16 cellular contexts compared by ENCODE assay signal in genomic region chr16:82655720-82656500, GRCh38. TPM values are rescaled to one million over a fixed set of nuclear protein-coding genes. Genes with fewer than 3 reads are reported as not detected.
DNase-seq lines count a peak whose midpoint lies in the region; ATAC-seq, FAIRE-seq and TF ChIP-seq lines count a peak whose summit lies in the region.
"Had no signal": no experiment of that assay in that cellular context is flagged by ENCODE, and none has a peak within 500 bp of the region (broad histone marks: within the 10 kb centered on the region; RNA-seq: fewer than 3 reads in every experiment).

No MANE protein-coding gene starts in this region.

- H3K4me2 ChIP-seq in GM12878 (ENCODE audit: control insufficient read depth, insufficient read depth) = peak overlapping the region; percentile 65

- no peak for TF ChIP-seq EP300 in GM12878 (IDR thresholded peaks at IDR 0.05; ENCODE audit: borderline replicate concordance in 1 of 2, control insufficient read depth in 1 of 2, low read depth in 2 of 2, low read length in 2 of 2)

- H3K36me3 ChIP-seq in KOPT-K1 (ENCODE audit: insufficient read depth, low read length) (no peaks in the 10 kb centered on the region), GM12878 (ENCODE audit: control insufficient read depth in 2 of 2, insufficient read depth in 2 of 2, low read length in 1 of 2) (no peaks in the 10 kb centered on the region), psoas muscle (ENCODE audit: insufficient read depth in 1 of 2, low read depth in 1 of 2) (no peaks in the 10 kb centered on the region)
- H3K36me3 ChIP-seq: SJCRH30, uterus had no signal

- H3K27me3 ChIP-seq in GM12878 (replicated peaks in 1 of 2; ENCODE audit: control insufficient read depth in 2 of 2, insufficient read depth in 2 of 2, low read length in 1 of 2) = no peaks in the 10 kb centered on the region
- H3K27me3 ChIP-seq in psoas muscle (ENCODE audit: insufficient read depth in 3 of 3, low read length in 2 of 3) = no peaks in the 10 kb centered on the region
- H3K27me3 ChIP-seq: SJCRH30, uterus had no signal

- FAIRE-seq in GM12878 (lab: Jason Lieb, UNC) = no peak
- FAIRE-seq: kidney had no signal

- no peaks in the 10 kb centered on the region for H4K20me1 ChIP-seq in GM12878 (ENCODE audit: control insufficient read depth, insufficient read depth)

- H3K27me3 Mint-ChIP-seq in activated CD4-positive, alpha-beta T cell treated with anti-CD3 and anti-CD28 coated beads, Interleukin-2, amount 10 ng/mL, durations not matched to agents 24 days and 14 days = no peaks in the 10 kb centered on the region

- peaks cover 53% of the 10 kb centered on the region for H3K4me1 ChIP-seq in GM12878 (ENCODE audit: control insufficient read depth, insufficient read depth, low read length)
- H3K4me1 ChIP-seq in psoas muscle = peaks cover 59% of the 10 kb centered on the region

- H3K9me3 ChIP-seq in KOPT-K1 (ENCODE audit: insufficient read depth, low read length, poor library complexity, severe bottlenecking) (no peaks in the 10 kb centered on the region), GM12878 (replicated peaks; ENCODE audit: control insufficient read depth, insufficient read depth, low read length) (peaks cover 3% of the 10 kb centered on the region; the same call in 1 of the 3 replicates), psoas muscle (no peaks in the 10 kb centered on the region)
- H3K9me3 ChIP-seq: SJCRH30, uterus had no signal

- DNase-seq in activated CD4-positive, alpha-beta T cell treated with anti-CD3 and anti-CD28 coated beads, Interleukin-2, amount 10 ng/mL, durations not matched to agents 24 days and 14 days = peak; percentile 70
- no peak for DNase-seq in activated CD4-positive, alpha-beta T cell treated with anti-CD3 and anti-CD28 coated beads, Interleukin-2, amount 50 U/mL, for 4 hours
- DNase-seq in GM12878 (ENCODE audit: low read depth, low spot score) = no peak
- no peak for DNase-seq in psoas muscle
- DNase-seq in NCI-H2196 treated with DMSO at 0.1 percent for 48 hours (lab: John Stamatoyannopoulos, UW; ENCODE audit: unreplicated experiment) = no peak
- no peak for DNase-seq in stimulated activated CD4-positive, alpha-beta T cell treated with anti-CD3 and anti-CD28 coated beads, Interleukin-4, amount 100 ng/mL, for 4 hours
- DNase-seq: H7, kidney, NCI-H1436, NCI-H526 had no signal

- peaks cover 70% of the 10 kb centered on the region for H3K4me1 Mint-ChIP-seq in activated CD4-positive, alpha-beta T cell treated with anti-CD3 and anti-CD28 coated beads, Interleukin-2, amount 10 ng/mL, durations not matched to agents 24 days and 14 days

- no peak for TF ChIP-seq RAD21 in GM12878 (IDR thresholded peaks at IDR 0.05; ENCODE audit: insufficient read depth, low read depth, low read length)

- POLR2A ChIA-PET in GM12878 (lab: Charles Lee) = no interaction called here

- H3K4me3 Mint-ChIP-seq in activated CD4-positive, alpha-beta T cell treated with anti-CD3 and anti-CD28 coated beads, Interleukin-2, amount 10 ng/mL, durations not matched to agents 24 days and 14 days = peak overlapping the region; percentile 75

- no peak for TF ChIP-seq POLR2A in GM12878 (IDR thresholded peaks at IDR 0.05; ENCODE audit: low read depth, low read length)

- H3K4me3 ChIP-seq in GM12878 = no peak overlapping the region
- H3K4me3 ChIP-seq in psoas muscle = no peak overlapping the region
- H3K4me3 ChIP-seq: coronary artery, SJCRH30, uterus had no signal

- no peak for ATAC-seq in GM12878
- no peak for ATAC-seq in psoas muscle
- no peak for ATAC-seq in GM19452 (IDR thresholded peaks at IDR 0.05; ENCODE audit: unreplicated experiment)

- no peak for TF ChIP-seq CTCF in GM12878 (IDR thresholded peaks at IDR 0.05 in 2 of 3, conservative IDR thresholded peaks at IDR 0.05 in 1 of 3; ENCODE audit: control insufficient read depth in 2 of 3, extremely low read depth in 1 of 3, insufficient read depth in 1 of 3, low read depth in 3 of 3, low read length in 3 of 3)
- no peak for TF ChIP-seq CTCF in psoas muscle (IDR thresholded peaks at IDR 0.05)

- WGBS in GM12878 (ENCODE audit: insufficient coverage, insufficient replicate concordance, low lambda C conversion rate, missing lambda C conversion rate) = 46% methylated on average over 5 of the region's 5 CpGs
- WGBS in psoas muscle, 3 donors = 46 to 58% (median 50%) methylated on average over 5 of the region's 5 CpGs

- peak overlapping the region; percentile 97 for H3K27ac Mint-ChIP-seq in activated CD4-positive, alpha-beta T cell treated with anti-CD3 and anti-CD28 coated beads, Interleukin-2, amount 10 ng/mL, durations not matched to agents 24 days and 14 days

- intact Hi-C loops in activated CD4-positive, alpha-beta T cell treated with anti-CD3 and anti-CD28 coated beads, Interleukin-2, amount 10 ng/mL, durations not matched to agents 24 days and 14 days (cut with micrococcal nuclease) = loop anchor here (1.0 to 10.0 kb wide), 4 partner anchors 15 to 1649 kb away; partner anchors contain the start of genes CENPN, CMC2 and GAN
- intact Hi-C loops in GM12878 (cut with micrococcal nuclease; ENCODE audit: unreplicated experiment) (loop anchor here (2.0 to 10.0 kb wide), 2 partner anchors 15 to 1651 kb away; partner anchors contain the start of genes CENPN and CMC2), psoas muscle (cut with DNase I) (no loop called here)

- CTCF ChIA-PET in GM12878 (lab: Yijun Ruan, JAX) = interaction anchor here (1.1 to 10.3 kb wide), 4 partner anchors 10 to 17 kb away, joined by 5 to 100 read pairs (median 6); no protein-coding TSS in a partner anchor

- SMC1A ChIA-PET in GM12878 (lab: Charles Lee; ENCODE audit: uncharacterized antibody, unreplicated experiment) = interaction anchor here (0.6 to 5.9 kb wide), 3 partner anchors 13 to 906 kb away, joined by 3 to 63 read pairs (median 3); no protein-coding TSS in a partner anchor

- H3K9me3 Mint-ChIP-seq in activated CD4-positive, alpha-beta T cell treated with anti-CD3 and anti-CD28 coated beads, Interleukin-2, amount 10 ng/mL, durations not matched to agents 24 days and 14 days = peaks cover 4% of the 10 kb centered on the region

- in situ Hi-C loops in GM12878 (cut with MboI) = no loop called here

- no peaks in the 10 kb centered on the region for H3K36me3 Mint-ChIP-seq in activated CD4-positive, alpha-beta T cell treated with anti-CD3 and anti-CD28 coated beads, Interleukin-2, amount 10 ng/mL, durations not matched to agents 24 days and 14 days (ENCODE audit: low read depth)
- H3K36me3 Mint-ChIP-seq: activated naive CD4-positive, alpha-beta T cell treated with anti-CD3 and anti-CD28 coated beads, Interleukin-2, amount 50 U/mL, for 72 hours had no signal

- no TSS peak for BruUV-seq in GM12878 (replicated peaks; lab: Mats Ljungman, UMichigan)

- no peaks in the 10 kb centered on the region for H3K79me2 ChIP-seq in GM12878 (ENCODE audit: control insufficient read depth, insufficient read depth, low read length)

- no peak overlapping the region for H3K9ac ChIP-seq in GM12878 (ENCODE audit: control insufficient read depth, insufficient read depth, low read length)

- H3K27ac ChIP-seq in KOPT-K1 (ENCODE audit: low read depth, low read length, poor library complexity, severe bottlenecking) = peak overlapping the region; percentile 5
- H3K27ac ChIP-seq in GM12878 (ENCODE audit: control insufficient read depth, insufficient read depth) = peak overlapping the region; percentile 38; the same call in 1 of the 2 replicates
- H3K27ac ChIP-seq in psoas muscle = peak overlapping the region; percentile 91
- H3K27ac ChIP-seq: coronary artery, uterus had no signal

- RAD21 ChIA-PET in GM12878 (lab: Charles Lee; ENCODE audit: unreplicated experiment) = interaction anchor here (0.6 to 2.0 kb wide), 4 partner anchors 13 to 26 kb away, joined by 3 to 7 read pairs (median 4); no protein-coding TSS in a partner anchor

- peak overlapping the region; percentile 18; the same call in 1 of the 2 replicates for H2AFZ ChIP-seq in GM12878 (ENCODE audit: control insufficient read depth, low read depth, low read length)

TF ChIP-seq in GM12878, 131 proteins besides CTCF, POLR2A, EP300 and RAD21 (continues in another document):
- TF ChIP-seq YBX1 (IDR thresholded peaks at IDR 0.05) = no peak
- no peak for TF ChIP-seq SMC3 (IDR thresholded peaks at IDR 0.05; ENCODE audit: borderline replicate concordance, low read length)
- no peak for TF ChIP-seq EGR1 (IDR thresholded peaks at IDR 0.05; ENCODE audit: borderline replicate concordance in 1 of 2, low read depth in 2 of 2, low read length in 2 of 2)
- TF ChIP-seq SUPT20H (IDR thresholded peaks at IDR 0.05; ENCODE audit: borderline replicate concordance, control insufficient read depth, low read depth, low read length) = no peak
- no peak for TF ChIP-seq PAX8 (IDR thresholded peaks at IDR 0.05)
- 0 out of 2 replicates have a peak, but pooled peaks have one; percentile 5 for TF ChIP-seq NFIC (IDR thresholded peaks at IDR 0.05; ENCODE audit: low read depth, low read length)

RNA-seq across cellular contexts. Expression of gene CDH13, which starts 29.1 kb away (rescaled TPM):
- total RNA-seq in activated CD4-positive, alpha-beta T cell treated with anti-CD3 and anti-CD28 coated beads, Interleukin-2, amount 10 ng/mL, durations not matched to agents 24 days and 14 days = not detected in 2 replicates
- total RNA-seq in GM12878 (2013; cell fraction: nucleolus; rRNA removed) = not detected in 2 replicates
- total RNA-seq in GM12878 (2014; rRNA removed) = not detected in 2 replicates
- not detected in 2 replicates for total RNA-seq in GM12878 (2014; rRNA removed; fragmentation: Illumina TruSeq; extraction: Trizol)
- total RNA-seq in GM12878 (2021) = not detected in 2 replicates
- not detected for polyA plus RNA-seq in GM12878 (2011; ENCODE audit: low read depth)
- polyA plus RNA-seq in GM12878 (2011; rRNA removed) = 0.04 and 0.05 TPM in 2 replicates
- polyA plus RNA-seq in GM12878 (2011; cell fraction: cytosol; rRNA removed) = 0.03 and 0.05 TPM in 2 replicates
- polyA plus RNA-seq in GM12878 (2011; cell fraction: nucleus; rRNA removed) = 0.03 and 0.04 TPM in 2 replicates
- 0.26 and 0.28 TPM in 2 replicates for polyA plus RNA-seq in GM12878 (2012)
- polyA plus RNA-seq in GM12878 (2014; fragmentation: Illumina TruSeq; extraction: Trizol) = under 0.01 and 0.02 TPM in 2 replicates
- polyA plus RNA-seq in GM12878 (2014; fragmentation: Nextera tagmentation; extraction: Ambion mirVana) = not detected
- 0.28 TPM in 1 of 2 replicates, not detected in the other for polyA plus RNA-seq in GM12878 (2014; rRNA removed)
- polyA plus RNA-seq in GM12878 (2016; fragmentation: Nextera tagmentation; extraction: Ambion mirVana) = not detected
- polyA minus RNA-seq in GM12878 (2011; rRNA and poly(A)+ RNA removed) = 0.98 TPM in 1 of 2 replicates, not detected in the other
- not detected in 2 replicates for polyA minus RNA-seq in GM12878 (2011; cell fraction: cytosol; rRNA and poly(A)+ RNA removed)
- polyA minus RNA-seq in GM12878 (2011; cell fraction: nucleus; rRNA and poly(A)+ RNA removed) = 0.10 TPM in 1 of 2 replicates, not detected in the other
- 10 to 100 TPM; 22.8 to 30.7 (median 29.5) TPM for total RNA-seq in psoas muscle
- 10 to 100 TPM in 2 of 3 donors, 1 to 10 TPM in 1; 6.1 to 14.0 (median 13.8) TPM for polyA plus RNA-seq in psoas muscle
- total RNA-seq: activated naive CD4-positive, alpha-beta T cell treated with anti-CD3 and anti-CD28 coated beads, Interleukin-2, amount 50 U/mL, for 72 hours had no signal

Comparison
In these comparisons a context has a peak if more than half of its experiments do, and no peak if none do; other contexts are left out.
1. H3K27ac ChIP-seq: peak in every context shown above with its lines; median percentile 91 in psoas muscle; 38 in GM12878; 5 in KOPT-K1.
2. RNA of gene CDH13, which starts 29.1 kb away (total RNA-seq): 22.8 to 30.7 TPM in psoas muscle; not detected in activated CD4-positive, alpha-beta T cell treated with anti-CD3 and anti-CD28 coated beads, Interleukin-2, amount 10 ng/mL, durations not matched to agents 24 days and 14 days and not detected in GM12878; every median in the first group is over 10 times any median in the second.
3. intact Hi-C loops: an anchor here in activated CD4-positive, alpha-beta T cell treated with anti-CD3 and anti-CD28 coated beads, Interleukin-2, amount 10 ng/mL, durations not matched to agents 24 days and 14 days (1.0 to 10.0 kb wide) and GM12878 (2.0 to 10.0 kb wide); none called in psoas muscle.